ENCODE assay signal across 2 cellular contexts in the genomic region with DNA sequence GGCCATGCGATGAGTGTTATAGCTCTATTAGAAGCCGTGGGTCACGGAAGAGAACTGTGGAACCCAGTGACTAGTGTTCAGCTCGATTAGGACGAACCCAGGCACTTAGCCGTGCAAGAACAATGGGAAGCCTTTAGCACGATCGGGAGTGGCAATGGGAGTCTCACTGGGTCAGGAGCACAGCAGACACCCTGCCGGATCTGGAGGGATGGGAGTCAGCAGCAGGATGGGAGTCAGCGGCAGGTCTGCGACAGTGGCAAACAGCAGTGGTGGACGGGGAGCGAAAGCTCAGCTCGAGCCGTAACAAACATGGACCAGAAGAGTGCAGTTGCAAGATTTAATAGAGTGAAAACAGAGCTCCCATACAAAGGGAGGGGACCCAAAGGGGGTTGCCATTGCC. TPM values are rescaled to one million over a fixed set of nuclear protein-coding genes. Genes with fewer than 3 reads are reported as not detected.
"Had no signal": no experiment of that assay in that cellular context is flagged by ENCODE, and none has a peak within 500 bp of the region (broad histone marks: within the 10 kb centered on the region; RNA-seq: fewer than 3 reads in every experiment).

No MANE protein-coding gene starts in this region.

RNA-seq across cellular contexts. Expression of a gene that starts 10.3 kb away (rescaled TPM):
- total RNA-seq: epithelial cell of proximal tubule had no signal
- polyA plus RNA-seq: keratinocyte had no signal
